Comparison of ENCODE assay signal across 1 cellular context in the genomic region with DNA sequence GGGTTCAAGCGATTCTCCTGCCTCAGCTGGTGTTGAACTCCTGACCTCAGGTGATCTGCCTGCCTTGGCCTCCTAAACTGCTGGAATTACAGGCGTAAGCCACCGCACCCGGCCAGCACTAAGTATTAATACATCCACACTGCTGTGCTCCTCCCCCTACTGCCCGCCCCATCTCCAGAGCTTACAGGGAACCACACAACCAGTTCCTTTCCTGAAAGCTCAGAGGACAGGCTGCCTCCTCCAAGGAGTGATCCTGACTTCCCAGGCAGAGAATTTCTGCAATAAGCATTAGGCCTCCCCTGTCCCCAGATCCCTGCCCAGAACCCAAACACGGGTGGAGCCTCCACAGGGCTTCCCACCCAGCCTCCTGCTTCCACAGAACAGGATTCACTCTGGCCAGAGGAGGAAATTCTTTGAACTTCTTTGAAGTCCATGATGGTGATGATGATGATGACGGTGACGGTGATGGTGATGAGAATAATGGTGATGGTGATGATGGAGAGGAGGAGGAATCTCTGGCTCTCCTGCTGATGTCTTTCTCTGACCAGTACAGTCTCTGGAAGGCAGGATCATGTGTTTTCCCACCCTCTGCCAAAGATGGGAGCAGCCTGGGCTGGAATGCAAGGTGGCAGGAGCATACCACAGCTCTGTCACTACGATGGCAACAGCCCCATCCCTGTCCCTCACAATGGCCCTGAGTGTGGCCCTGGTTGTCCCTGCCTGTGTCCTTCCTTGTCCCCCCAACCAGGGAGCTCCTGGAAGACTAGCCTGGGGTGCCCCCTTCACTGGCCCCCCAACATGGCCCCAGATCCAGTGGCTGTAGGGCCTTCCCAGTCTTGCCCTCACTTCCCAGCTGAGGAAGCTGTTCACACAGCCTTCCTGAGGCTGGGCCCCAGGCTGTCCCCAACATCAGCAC.
TF ChIP-seq lines count a peak whose summit lies in the region.

No MANE protein-coding gene starts in this region.

TF ChIP-seq in GM23338, 12 proteins besides CTCF, POLR2A, EP300 and RAD21 (continued from another document):
- TF ChIP-seq, protein P1, sequence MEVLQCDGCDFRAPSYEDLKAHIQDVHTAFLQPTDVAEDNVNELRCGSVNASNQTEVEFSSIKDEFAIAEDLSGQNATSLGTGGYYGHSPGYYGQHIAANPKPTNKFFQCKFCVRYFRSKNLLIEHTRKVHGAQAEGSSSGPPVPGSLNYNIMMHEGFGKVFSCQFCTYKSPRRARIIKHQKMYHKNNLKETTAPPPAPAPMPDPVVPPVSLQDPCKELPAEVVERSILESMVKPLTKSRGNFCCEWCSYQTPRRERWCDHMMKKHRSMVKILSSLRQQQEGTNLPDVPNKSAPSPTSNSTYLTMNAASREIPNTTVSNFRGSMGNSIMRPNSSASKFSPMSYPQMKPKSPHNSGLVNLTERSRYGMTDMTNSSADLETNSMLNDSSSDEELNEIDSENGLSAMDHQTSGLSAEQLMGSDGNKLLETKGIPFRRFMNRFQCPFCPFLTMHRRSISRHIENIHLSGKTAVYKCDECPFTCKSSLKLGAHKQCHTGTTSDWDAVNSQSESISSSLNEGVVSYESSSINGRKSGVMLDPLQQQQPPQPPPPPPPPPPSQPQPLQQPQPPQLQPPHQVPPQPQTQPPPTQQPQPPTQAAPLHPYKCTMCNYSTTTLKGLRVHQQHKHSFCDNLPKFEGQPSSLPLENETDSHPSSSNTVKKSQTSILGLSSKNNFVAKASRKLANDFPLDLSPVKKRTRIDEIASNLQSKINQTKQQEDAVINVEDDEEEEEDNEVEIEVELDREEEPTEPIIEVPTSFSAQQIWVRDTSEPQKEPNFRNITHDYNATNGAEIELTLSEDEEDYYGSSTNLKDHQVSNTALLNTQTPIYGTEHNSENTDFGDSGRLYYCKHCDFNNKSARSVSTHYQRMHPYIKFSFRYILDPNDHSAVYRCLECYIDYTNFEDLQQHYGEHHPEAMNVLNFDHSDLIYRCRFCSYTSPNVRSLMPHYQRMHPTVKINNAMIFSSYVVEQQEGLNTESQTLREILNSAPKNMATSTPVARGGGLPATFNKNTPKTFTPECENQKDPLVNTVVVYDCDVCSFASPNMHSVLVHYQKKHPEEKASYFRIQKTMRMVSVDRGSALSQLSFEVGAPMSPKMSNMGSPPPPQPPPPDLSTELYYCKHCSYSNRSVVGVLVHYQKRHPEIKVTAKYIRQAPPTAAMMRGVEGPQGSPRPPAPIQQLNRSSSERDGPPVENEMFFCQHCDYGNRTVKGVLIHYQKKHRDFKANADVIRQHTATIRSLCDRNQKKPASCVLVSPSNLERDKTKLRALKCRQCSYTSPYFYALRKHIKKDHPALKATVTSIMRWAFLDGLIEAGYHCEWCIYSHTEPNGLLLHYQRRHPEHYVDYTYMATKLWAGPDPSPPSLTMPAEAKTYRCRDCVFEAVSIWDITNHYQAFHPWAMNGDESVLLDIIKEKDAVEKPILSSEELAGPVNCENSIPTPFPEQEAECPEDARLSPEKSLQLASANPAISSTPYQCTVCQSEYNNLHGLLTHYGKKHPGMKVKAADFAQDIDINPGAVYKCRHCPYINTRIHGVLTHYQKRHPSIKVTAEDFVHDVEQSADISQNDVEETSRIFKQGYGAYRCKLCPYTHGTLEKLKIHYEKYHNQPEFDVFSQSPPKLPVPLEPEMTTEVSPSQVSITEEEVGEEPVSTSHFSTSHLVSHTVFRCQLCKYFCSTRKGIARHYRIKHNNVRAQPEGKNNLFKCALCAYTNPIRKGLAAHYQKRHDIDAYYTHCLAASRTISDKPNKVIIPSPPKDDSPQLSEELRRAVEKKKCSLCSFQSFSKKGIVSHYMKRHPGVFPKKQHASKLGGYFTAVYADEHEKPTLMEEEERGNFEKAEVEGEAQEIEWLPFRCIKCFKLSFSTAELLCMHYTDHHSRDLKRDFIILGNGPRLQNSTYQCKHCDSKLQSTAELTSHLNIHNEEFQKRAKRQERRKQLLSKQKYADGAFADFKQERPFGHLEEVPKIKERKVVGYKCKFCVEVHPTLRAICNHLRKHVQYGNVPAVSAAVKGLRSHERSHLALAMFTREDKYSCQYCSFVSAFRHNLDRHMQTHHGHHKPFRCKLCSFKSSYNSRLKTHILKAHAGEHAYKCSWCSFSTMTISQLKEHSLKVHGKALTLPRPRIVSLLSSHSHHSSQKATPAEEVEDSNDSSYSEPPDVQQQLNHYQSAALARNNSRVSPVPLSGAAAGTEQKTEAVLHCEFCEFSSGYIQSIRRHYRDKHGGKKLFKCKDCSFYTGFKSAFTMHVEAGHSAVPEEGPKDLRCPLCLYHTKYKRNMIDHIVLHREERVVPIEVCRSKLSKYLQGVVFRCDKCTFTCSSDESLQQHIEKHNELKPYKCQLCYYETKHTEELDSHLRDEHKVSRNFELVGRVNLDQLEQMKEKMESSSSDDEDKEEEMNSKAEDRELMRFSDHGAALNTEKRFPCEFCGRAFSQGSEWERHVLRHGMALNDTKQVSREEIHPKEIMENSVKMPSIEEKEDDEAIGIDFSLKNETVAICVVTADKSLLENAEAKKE (CRISPR knock-in tag; IDR thresholded peaks at IDR 0.05) = no peak
- TF ChIP-seq ZNF114 (CRISPR knock-in tag; IDR thresholded peaks at IDR 0.05) (no peak), POLR2AphosphoS5 (IDR thresholded peaks at IDR 0.05; ENCODE audit: low read depth) (no peak; the same call in 1 of the 2 replicates), EZH2 (IDR thresholded peaks at IDR 0.05; ENCODE audit: low read depth, unreplicated experiment) (no peak)
TF ChIP-seq in GM23338: peak in this region for 0.
